In the genomic region with DNA sequence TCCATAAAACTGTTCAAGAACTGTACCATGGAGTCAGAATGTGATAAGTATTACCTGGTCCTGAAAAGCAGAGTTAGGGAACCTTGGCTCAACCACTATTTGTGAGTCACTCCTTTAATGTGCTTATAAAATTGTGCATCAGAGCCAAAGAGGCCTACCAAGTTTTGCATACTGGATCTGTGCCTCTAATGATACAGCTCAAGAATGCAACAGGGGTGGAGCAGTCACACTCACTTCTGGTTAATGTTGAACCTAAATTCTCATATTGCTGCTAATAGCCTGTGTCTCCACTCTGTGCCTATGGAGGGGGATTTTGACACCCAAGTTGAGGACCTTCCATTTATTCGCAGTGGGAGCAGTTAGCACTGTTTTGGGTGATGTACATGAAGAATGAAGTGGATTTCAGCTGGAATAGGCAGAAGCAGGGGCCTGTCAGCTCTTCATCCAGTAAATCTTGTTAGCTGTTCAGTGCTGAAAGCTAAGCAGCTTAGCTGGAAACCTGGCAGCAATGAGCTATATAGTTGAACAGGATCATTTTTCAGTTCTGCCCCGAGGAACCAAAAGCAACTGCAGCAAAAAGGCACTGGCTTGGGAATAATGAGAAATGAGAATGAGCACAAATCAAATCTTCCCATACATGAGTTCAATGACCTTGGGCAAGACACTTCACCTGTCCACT, we compare ENCODE assay signal across 16 cellular contexts. TPM values are rescaled to one million over a fixed set of nuclear protein-coding genes. Genes with fewer than 3 reads are reported as not detected.
DNase-seq lines count a peak whose midpoint lies in the region; ATAC-seq and TF ChIP-seq lines count a peak whose summit lies in the region.
"Had no signal": no experiment of that assay in that cellular context is flagged by ENCODE, and none has a peak within 500 bp of the region (broad histone marks: within the 10 kb centered on the region; RNA-seq: fewer than 3 reads in every experiment).

No MANE protein-coding gene starts in this region.

- H3K36me3 Mint-ChIP-seq in MCF 10A (ENCODE audit: insufficient read depth, unreplicated experiment) (peaks cover 7% of the 10 kb centered on the region), T-helper 17 cell (ENCODE audit: low read depth) (no peaks in the 10 kb centered on the region)
- H3K36me3 Mint-ChIP-seq: activated naive CD4-positive, alpha-beta T cell treated with anti-CD3 and anti-CD28 coated beads, Interleukin-2, amount 10 ng/mL, durations not matched to agents 7 days and 5 days had no signal

- H3K27me3 Mint-ChIP-seq in MCF 10A (ENCODE audit: insufficient read depth, unreplicated experiment) (no peaks in the 10 kb centered on the region), T-helper 17 cell (peaks cover 24% of the 10 kb centered on the region)
- H3K27me3 Mint-ChIP-seq: activated naive CD4-positive, alpha-beta T cell treated with anti-CD3 and anti-CD28 coated beads, Interleukin-2, amount 10 ng/mL, durations not matched to agents 7 days and 5 days had no signal

- H3K4me1 ChIP-seq in breast epithelium (no peaks in the 10 kb centered on the region), left ventricle myocardium inferior (peaks cover 14% of the 10 kb centered on the region)
- H3K4me1 ChIP-seq: Caco-2, thyroid gland had no signal

- BruUV-seq in MCF 10A (replicated peaks; lab: Mats Ljungman, UMichigan), result no TSS peak

- intact Hi-C loops in MCF 10A (cut with micrococcal nuclease), result no loop called here
- intact Hi-C loops in breast epithelium (cut with DNase I; ENCODE audit: low total_unique reads), result no loop called here
- intact Hi-C loops in left ventricle myocardium inferior (cut with micrococcal nuclease), result no loop called here

- H3K27me3 ChIP-seq in breast epithelium (no peaks in the 10 kb centered on the region), left ventricle myocardium inferior (ENCODE audit: low read depth) (no peaks in the 10 kb centered on the region)
- H3K27me3 ChIP-seq: thyroid gland had no signal

- H3K4me3 ChIP-seq in breast epithelium (no peak overlapping the region), left ventricle myocardium inferior (no peak overlapping the region)
- H3K4me3 ChIP-seq: skin epidermis, thyroid gland had no signal

- no peak for TF ChIP-seq POLR2A in breast epithelium (IDR thresholded peaks at IDR 0.05)

- H3K27ac Mint-ChIP-seq in MCF 10A (ENCODE audit: low read depth, unreplicated experiment) (no peak overlapping the region), T-helper 17 cell (no peak overlapping the region)
- H3K27ac Mint-ChIP-seq: activated naive CD4-positive, alpha-beta T cell treated with anti-CD3 and anti-CD28 coated beads, Interleukin-2, amount 10 ng/mL, durations not matched to agents 7 days and 5 days had no signal

- H3K4me3 Mint-ChIP-seq in MCF 10A (ENCODE audit: unreplicated experiment) (no peak overlapping the region), T-helper 17 cell (no peak overlapping the region)
- H3K4me3 Mint-ChIP-seq: activated naive CD4-positive, alpha-beta T cell treated with anti-CD3 and anti-CD28 coated beads, Interleukin-2, amount 10 ng/mL, durations not matched to agents 7 days and 5 days; nephron had no signal

- ATAC-seq in T-helper 17 cell (no peak), HG03175 (IDR thresholded peaks at IDR 0.05; ENCODE audit: unreplicated experiment) (no peak)
- ATAC-seq: left colon had no signal

- H3K27ac ChIP-seq in breast epithelium, result no peak overlapping the region
- H3K27ac ChIP-seq in left ventricle myocardium inferior (replicated peaks), result peak overlapping the region; percentile 54
- H3K27ac ChIP-seq: thyroid gland had no signal

- CTCF ChIA-PET in MCF 10A (lab: Yijun Ruan, JAX), result interaction anchor here (0.7 to 8.2 kb wide), 10 partner anchors 9 to 481 kb away, joined by 3 to 82 read pairs (median 4); no protein-coding TSS in a partner anchor

- TF ChIP-seq CTCF in MCF 10A (IDR thresholded peaks at IDR 0.05; ENCODE audit: unreplicated experiment) (no peak), breast epithelium (IDR thresholded peaks at IDR 0.05) (no peak), left ventricle myocardium inferior (IDR thresholded peaks at IDR 0.05; ENCODE audit: borderline replicate concordance) (no peak)

- H3K4me1 Mint-ChIP-seq in MCF 10A (ENCODE audit: insufficient read depth, unreplicated experiment) (peaks cover 23% of the 10 kb centered on the region), T-helper 17 cell (no peaks in the 10 kb centered on the region)
- H3K4me1 Mint-ChIP-seq: activated naive CD4-positive, alpha-beta T cell treated with anti-CD3 and anti-CD28 coated beads, Interleukin-2, amount 10 ng/mL, durations not matched to agents 7 days and 5 days had no signal

- POLR2A ChIA-PET in MCF 10A (lab: Yijun Ruan, JAX), result interaction anchor here (0.7 to 2.8 kb wide), 8 partner anchors 9 to 1115 kb away, joined by 3 to 9 read pairs (median 3); no protein-coding TSS in a partner anchor

- DNase-seq in MCF 10A (ENCODE audit: unreplicated experiment) (peak; percentile 47), breast epithelium (ENCODE audit: low spot score in 2 of 2) (no peak), astrocyte of the hippocampus (ENCODE audit: low read depth, low spot score) (peak; percentile 74), left ventricle myocardium inferior (no peak), amniotic stem cell (lab: John Stamatoyannopoulos, UW) (no peak), T-helper 17 cell (no peak)
- DNase-seq in stimulated activated CD4-positive, alpha-beta T cell treated with anti-CD3 and anti-CD28 coated beads, Interleukin-4, amount 100 ng/mL, for 4 hours, result no peak
- DNase-seq: 8988T; activated naive CD4-positive, alpha-beta T cell treated with anti-CD3 and anti-CD28 coated beads, Interleukin-2, amount 10 ng/mL, durations not matched to agents 7 days and 5 days; Caco-2; left colon; thyroid gland had no signal

- H3K9me3 ChIP-seq in breast epithelium (no peaks in the 10 kb centered on the region), left ventricle myocardium inferior (replicated peaks) (peaks cover 13% of the 10 kb centered on the region), T-helper 17 cell (ENCODE audit: control insufficient read depth, low read length, poor library complexity, severe bottlenecking) (no peaks in the 10 kb centered on the region)
- H3K9me3 ChIP-seq: Caco-2, thyroid gland had no signal

- H3K9me3 Mint-ChIP-seq in MCF 10A (ENCODE audit: unreplicated experiment), result no peaks in the 10 kb centered on the region
- H3K9me3 Mint-ChIP-seq: activated naive CD4-positive, alpha-beta T cell treated with anti-CD3 and anti-CD28 coated beads, Interleukin-2, amount 10 ng/mL, durations not matched to agents 7 days and 5 days had no signal

- H3K36me3 ChIP-seq in breast epithelium (no peaks in the 10 kb centered on the region), left ventricle myocardium inferior (no peaks in the 10 kb centered on the region)
- H3K36me3 ChIP-seq: thyroid gland had no signal

RNA-seq across cellular contexts. Expression of gene SH3TC2, which starts 9.7 kb away (rescaled TPM):
- total RNA-seq in MCF 10A (2022), result 6.2 and 7.2 TPM in 2 replicates
- total RNA-seq in breast epithelium, result 1 to 10 TPM in 2 of 3 donors, under 1 TPM in 1; 0.48 to 9.4 (median 2.3) TPM
- total RNA-seq in left ventricle myocardium inferior, result 9.4 TPM
- total RNA-seq in T-helper 17 cell, result 1 to 10 TPM in 1 of 2 donors, under 1 TPM in 1; 0.72 to 5.6 TPM
- total RNA-seq: activated CD8-positive, alpha-beta memory T cell treated with anti-CD3 and anti-CD28 coated beads for 36 hours had no signal

Comparison
In these comparisons a context has a peak if more than half of its experiments do, and no peak if none do; other contexts are left out.
1. DNase-seq: peak in MCF 10A (single experiment) and astrocyte of the hippocampus (single experiment); none in breast epithelium (0 of 2), left ventricle myocardium inferior (single experiment), amniotic stem cell (single experiment), T-helper 17 cell (0 of 3) and stimulated activated CD4-positive, alpha-beta T cell treated with anti-CD3 and anti-CD28 coated beads, Interleukin-4, amount 100 ng/mL, for 4 hours (0 of 2).